17 cellular contexts compared by ENCODE assay signal in genomic region chr5:179183481-179183880, GRCh38.
DNase-seq lines count a peak whose midpoint lies in the region; ATAC-seq and TF ChIP-seq lines count a peak whose summit lies in the region.
"Had no signal": no experiment of that assay in that cellular context is flagged by ENCODE, and none has a peak within 500 bp of the region (broad histone marks: within the 10 kb centered on the region; RNA-seq: fewer than 3 reads in every experiment).

No MANE protein-coding gene starts in this region.

- H3K27ac Mint-ChIP-seq in stimulated activated naive B cell treated with anti-CD40 and anti-IgM and Interleukin-4, amounts not matched to agents 10 μg/mL and 1 μg/mL and 100 μg/mL, for 72 hours, result peak overlapping the region; percentile 14
- no peak overlapping the region for H3K27ac Mint-ChIP-seq in activated CD8-positive, alpha-beta T cell treated with anti-CD3 and anti-CD28 coated beads, Interleukin-2, amount 10 ng/mL, durations not matched to agents 7 days and 5 days
- no peak overlapping the region for H3K27ac Mint-ChIP-seq in natural killer cell treated with Interleukin-12 subunit alpha and Interleukin-12 subunit beta and Interleukin-15 and Interleukin-18, amount 100 ng/mL, for 72 hours
- H3K27ac Mint-ChIP-seq in progenitor cell of endocrine pancreas, result no peak overlapping the region
- H3K27ac Mint-ChIP-seq: CD4-positive, alpha-beta T cell; GM23338 had no signal

- no peak overlapping the region for H3K4me3 Mint-ChIP-seq in stimulated activated naive B cell treated with anti-CD40 and anti-IgM and Interleukin-4, amounts not matched to agents 10 μg/mL and 1 μg/mL and 100 μg/mL, for 72 hours
- H3K4me3 Mint-ChIP-seq in activated CD8-positive, alpha-beta T cell treated with anti-CD3 and anti-CD28 coated beads, Interleukin-2, amount 10 ng/mL, durations not matched to agents 7 days and 5 days, result no peak overlapping the region
- H3K4me3 Mint-ChIP-seq in natural killer cell treated with Interleukin-12 subunit alpha and Interleukin-12 subunit beta and Interleukin-15 and Interleukin-18, amount 100 ng/mL, for 72 hours, result no peak overlapping the region
- no peak overlapping the region for H3K4me3 Mint-ChIP-seq in progenitor cell of endocrine pancreas (ENCODE audit: low read depth)
- H3K4me3 Mint-ChIP-seq: CD4-positive, alpha-beta T cell; GM23338 had no signal

- H3K9me2 ChIP-seq in OCI-LY7 (ENCODE audit: insufficient read depth, low read length), result no peaks in the 10 kb centered on the region

- H3K9me3 ChIP-seq in HEK293 (ENCODE audit: control insufficient read depth, insufficient read depth, low read depth, low read length) (no peaks in the 10 kb centered on the region), OCI-LY7 (ENCODE audit: low read length) (no peaks in the 10 kb centered on the region), lower lobe of right lung (peaks cover 4% of the 10 kb centered on the region)
- H3K9me3 ChIP-seq: Caco-2 had no signal

- H3K36me3 ChIP-seq in HEK293 (ENCODE audit: control insufficient read depth in 2 of 2, insufficient read depth in 1 of 2, low read length in 2 of 2) (no peaks in the 10 kb centered on the region), OCI-LY7 (ENCODE audit: insufficient read depth, low read length) (no peaks in the 10 kb centered on the region), lower lobe of right lung (no peaks in the 10 kb centered on the region)

- no peak for TF ChIP-seq CTCF in HEK293 (tag by site-specific recombination; IDR thresholded peaks at IDR 0.05)
- TF ChIP-seq CTCF in OCI-LY7 (conservative IDR thresholded peaks at IDR 0.05; ENCODE audit: low read length), result 0 out of 2 replicates have a peak, but pooled peaks have one; percentile 12
- no peak for TF ChIP-seq CTCF in lower lobe of right lung (IDR thresholded peaks at IDR 0.05)
- no peak for TF ChIP-seq CTCF in progenitor cell of endocrine pancreas (IDR thresholded peaks at IDR 0.05; ENCODE audit: unreplicated experiment)

- no peaks in the 10 kb centered on the region for H4K20me1 ChIP-seq in OCI-LY7 (ENCODE audit: insufficient read depth, low read length)

- H3K4me3 ChIP-seq in HEK293 (ENCODE audit: low read depth, low read length) (no peak overlapping the region), OCI-LY7 (ENCODE audit: low read depth, low read length, poor library complexity, severe bottlenecking) (no peak overlapping the region), lower lobe of right lung (no peak overlapping the region)
- H3K4me3 ChIP-seq: A549, GM23338 had no signal

- peaks cover 0 to 1% of the 10 kb centered on the region in 2 donors for H3K36me3 Mint-ChIP-seq in stimulated activated naive B cell treated with anti-CD40 and anti-IgM and Interleukin-4, amounts not matched to agents 10 μg/mL and 1 μg/mL and 100 μg/mL, for 72 hours
- H3K36me3 Mint-ChIP-seq in activated CD8-positive, alpha-beta T cell treated with anti-CD3 and anti-CD28 coated beads, Interleukin-2, amount 10 ng/mL, durations not matched to agents 7 days and 5 days (ENCODE audit: low read depth), result no peaks in the 10 kb centered on the region
- H3K36me3 Mint-ChIP-seq in natural killer cell treated with Interleukin-12 subunit alpha and Interleukin-12 subunit beta and Interleukin-15 and Interleukin-18, amount 100 ng/mL, for 72 hours, result no peaks in the 10 kb centered on the region
- H3K36me3 Mint-ChIP-seq in progenitor cell of endocrine pancreas (ENCODE audit: insufficient read depth), result no peaks in the 10 kb centered on the region

- H3K27me3 Mint-ChIP-seq in stimulated activated naive B cell treated with anti-CD40 and anti-IgM and Interleukin-4, amounts not matched to agents 10 μg/mL and 1 μg/mL and 100 μg/mL, for 72 hours, result peaks cover 30 to 42% of the 10 kb centered on the region in 2 donors
- no peaks in the 10 kb centered on the region for H3K27me3 Mint-ChIP-seq in activated CD8-positive, alpha-beta T cell treated with anti-CD3 and anti-CD28 coated beads, Interleukin-2, amount 10 ng/mL, durations not matched to agents 7 days and 5 days (ENCODE audit: low read depth)
- peaks cover 4 to 17% of the 10 kb centered on the region in 2 donors for H3K27me3 Mint-ChIP-seq in natural killer cell treated with Interleukin-12 subunit alpha and Interleukin-12 subunit beta and Interleukin-15 and Interleukin-18, amount 100 ng/mL, for 72 hours
- no peaks in the 10 kb centered on the region for H3K27me3 Mint-ChIP-seq in progenitor cell of endocrine pancreas

- CTCF ChIA-PET in HEK293 (lab: Yijun Ruan, JAX) (interaction anchor here (0.6 kb wide), 1 partner anchor 588 kb away, joined by 3 read pairs; no protein-coding TSS in a partner anchor), OCI-LY7 (lab: Charles Lee; ENCODE audit: unreplicated experiment) (no interaction called here)
- CTCF ChIA-PET in activated CD8-positive, alpha-beta T cell treated with anti-CD3 and anti-CD28 coated beads, Interleukin-2, amount 10 ng/mL, durations not matched to agents 7 days and 5 days (lab: Charles Lee), result no interaction called here

- peaks cover 9% of the 10 kb centered on the region for H3K27me3 ChIP-seq in lower lobe of right lung (ENCODE audit: low read depth)

- BruUV-seq in OCI-LY7 (replicated peaks; lab: Mats Ljungman, UMichigan), result no TSS peak

- intact Hi-C loops in OCI-LY7 (cut with micrococcal nuclease; ENCODE audit: unreplicated experiment) (no loop called here), lower lobe of right lung (cut with DNase I) (no loop called here)

- no peak overlapping the region for H2AFZ ChIP-seq in OCI-LY7 (ENCODE audit: low read length)
- H2AFZ ChIP-seq: GM23338 had no signal

- H3K4me1 Mint-ChIP-seq in stimulated activated naive B cell treated with anti-CD40 and anti-IgM and Interleukin-4, amounts not matched to agents 10 μg/mL and 1 μg/mL and 100 μg/mL, for 72 hours, result no peaks in the 10 kb centered on the region
- H3K4me1 Mint-ChIP-seq in activated CD8-positive, alpha-beta T cell treated with anti-CD3 and anti-CD28 coated beads, Interleukin-2, amount 10 ng/mL, durations not matched to agents 7 days and 5 days (ENCODE audit: low read depth), result peaks cover 8% of the 10 kb centered on the region
- H3K4me1 Mint-ChIP-seq in natural killer cell treated with Interleukin-12 subunit alpha and Interleukin-12 subunit beta and Interleukin-15 and Interleukin-18, amount 100 ng/mL, for 72 hours (ENCODE audit: low read depth in 2 of 2), result peaks cover 0 to 5% of the 10 kb centered on the region in 2 donors
- H3K4me1 Mint-ChIP-seq in progenitor cell of endocrine pancreas (ENCODE audit: low read depth), result no peaks in the 10 kb centered on the region

- H3K4me2 ChIP-seq in OCI-LY7 (ENCODE audit: low read length), result no peak overlapping the region
- H3K4me2 ChIP-seq: A549, GM23338 had no signal

- H3K9me3 Mint-ChIP-seq in stimulated activated naive B cell treated with anti-CD40 and anti-IgM and Interleukin-4, amounts not matched to agents 10 μg/mL and 1 μg/mL and 100 μg/mL, for 72 hours, result peaks cover 0 to 2% of the 10 kb centered on the region in 2 donors
- no peaks in the 10 kb centered on the region for H3K9me3 Mint-ChIP-seq in activated CD8-positive, alpha-beta T cell treated with anti-CD3 and anti-CD28 coated beads, Interleukin-2, amount 10 ng/mL, durations not matched to agents 7 days and 5 days (ENCODE audit: insufficient read depth)
- H3K9me3 Mint-ChIP-seq in natural killer cell treated with Interleukin-12 subunit alpha and Interleukin-12 subunit beta and Interleukin-15 and Interleukin-18, amount 100 ng/mL, for 72 hours, result no peaks in the 10 kb centered on the region
- H3K9me3 Mint-ChIP-seq in progenitor cell of endocrine pancreas (ENCODE audit: low read depth), result peaks cover 3% of the 10 kb centered on the region
- H3K9me3 Mint-ChIP-seq: GM23338 had no signal

- DNase-seq in OCI-LY7 (ENCODE audit: low spot score), result no peak
- peak; percentile 23 for DNase-seq in lower lobe of right lung
- DNase-seq in stimulated activated naive B cell treated with anti-CD40 and anti-IgM and Interleukin-4, amounts not matched to agents 10 μg/mL and 1 μg/mL and 100 μg/mL, for 72 hours, result no peak
- no peak for DNase-seq in activated CD8-positive, alpha-beta T cell treated with anti-CD3 and anti-CD28 coated beads, Interleukin-2, amount 10 ng/mL, durations not matched to agents 7 days and 5 days
- no peak for DNase-seq in natural killer cell treated with Interleukin-12 subunit alpha and Interleukin-12 subunit beta and Interleukin-15 and Interleukin-18, amount 100 ng/mL, for 72 hours (ENCODE audit: low spot score)
- DNase-seq in progenitor cell of endocrine pancreas (ENCODE audit: low spot score, unreplicated experiment), result no peak
- DNase-seq: AML-193; Caco-2; CD4-positive, alpha-beta T cell; DMS79; GDM1; H7 had no signal

- ATAC-seq in lower lobe of right lung, result no peak
- no peak for ATAC-seq in stimulated activated naive B cell treated with anti-CD40 and anti-IgM and Interleukin-4, amounts not matched to agents 10 μg/mL and 1 μg/mL and 100 μg/mL, for 72 hours (replicated peaks)
- ATAC-seq in activated CD8-positive, alpha-beta T cell treated with anti-CD3 and anti-CD28 coated beads, Interleukin-2, amount 10 ng/mL, durations not matched to agents 7 days and 5 days, result no peak
- no peak for ATAC-seq in natural killer cell treated with Interleukin-12 subunit alpha and Interleukin-12 subunit beta and Interleukin-15 and Interleukin-18, amount 100 ng/mL, for 72 hours
- ATAC-seq: A549, GM23338, HepG2 had no signal

- no peak overlapping the region for H3K27ac ChIP-seq in HEK293 (ENCODE audit: extremely low read depth, low read depth, low read length)
- no peak overlapping the region for H3K27ac ChIP-seq in OCI-LY7 (ENCODE audit: low read depth, low read length, poor library complexity, severe bottlenecking)
- H3K27ac ChIP-seq in lower lobe of right lung, result no peak overlapping the region
- H3K27ac ChIP-seq: A549, C4-2B had no signal

- POLR2A ChIA-PET in HEK293 (lab: Yijun Ruan, JAX) (no interaction called here), OCI-LY7 (lab: Charles Lee) (no interaction called here)
- POLR2A ChIA-PET in activated CD8-positive, alpha-beta T cell treated with anti-CD3 and anti-CD28 coated beads, Interleukin-2, amount 10 ng/mL, durations not matched to agents 7 days and 5 days (lab: Charles Lee), result no interaction called here

- H3K79me2 ChIP-seq in OCI-LY7 (ENCODE audit: insufficient read depth, low read depth, low read length), result no peaks in the 10 kb centered on the region

- H3K4me1 ChIP-seq in HEK293 (ENCODE audit: control insufficient read depth, insufficient read depth, low read length) (no peaks in the 10 kb centered on the region), OCI-LY7 (ENCODE audit: insufficient read depth, low read length, poor library complexity, severe bottlenecking) (no peaks in the 10 kb centered on the region), lower lobe of right lung (no peaks in the 10 kb centered on the region)
- H3K4me1 ChIP-seq: A549, Caco-2 had no signal

TF ChIP-seq in HEK293, 187 proteins besides CTCF, POLR2A, EP300 and RAD21 (continues in another document):
- TF ChIP-seq ZNF777 (tag by site-specific recombination; IDR thresholded peaks at IDR 0.05; ENCODE audit: borderline replicate concordance) (no peak), ZNF548 (tag by site-specific recombination; IDR thresholded peaks at IDR 0.05) (no peak), GLIS1 (tag by site-specific recombination; IDR thresholded peaks at IDR 0.05) (peak; percentile 28; the same call in 1 of the 2 replicates)
